ENCODE assay signal across 1 cellular context in genomic region chr19:48271531-48272151, GRCh38.
TF ChIP-seq lines count a peak whose summit lies in the region.

No MANE protein-coding gene starts in this region.

TF ChIP-seq in H1, 55 proteins besides CTCF, POLR2A, EP300 and RAD21:
- TF ChIP-seq JUND (IDR thresholded peaks at IDR 0.05; ENCODE audit: low read length) = no peak
- peak; percentile 62 for TF ChIP-seq SAP30 (IDR thresholded peaks at IDR 0.05; ENCODE audit: insufficient read depth, insufficient replicate concordance, low read length)
- TF ChIP-seq TAF1 (IDR thresholded peaks at IDR 0.05; ENCODE audit: low read depth, low read length) = peak; percentile 70
- TF ChIP-seq USF2 (IDR thresholded peaks at IDR 0.05; ENCODE audit: low read length) = no peak
- no peak for TF ChIP-seq ATF2 (IDR thresholded peaks at IDR 0.05; ENCODE audit: low read length)
- peak; percentile 60 for TF ChIP-seq TAF7 (optimal IDR thresholded peaks at IDR 0.05; ENCODE audit: borderline replicate concordance, low read depth, low read length)
- TF ChIP-seq KDM4A (IDR thresholded peaks at IDR 0.05; ENCODE audit: low read depth, low read length, severe bottlenecking) = peak; percentile 21
- TF ChIP-seq KDM1A (IDR thresholded peaks at IDR 0.05; ENCODE audit: borderline replicate concordance, low read length) = no peak
- peak; percentile 89 for TF ChIP-seq MAX (IDR thresholded peaks at IDR 0.05)
- TF ChIP-seq CEBPB (IDR thresholded peaks at IDR 0.05; ENCODE audit: low read depth, low read length) = peak; percentile 80
- peak; percentile 93 for TF ChIP-seq YY1 (IDR thresholded peaks at IDR 0.05; ENCODE audit: low read depth, low read length)
- no peak for TF ChIP-seq BRCA1 (IDR thresholded peaks at IDR 0.05; ENCODE audit: low read depth, low read length)
- peak; percentile 67; the same call in 1 of the 2 replicates for TF ChIP-seq RBBP5 (IDR thresholded peaks at IDR 0.05; ENCODE audit: borderline replicate concordance, low read depth, low read length)
- peak; percentile 64 for TF ChIP-seq TBP (IDR thresholded peaks at IDR 0.05; ENCODE audit: low read depth, low read length)
- TF ChIP-seq POLR2AphosphoS5 (IDR thresholded peaks at IDR 0.05; ENCODE audit: low read depth, low read length) = peak; percentile 55
- TF ChIP-seq BACH1 (IDR thresholded peaks at IDR 0.05; ENCODE audit: low read length) = no peak
- peak; percentile 51; the same call in 1 of the 2 replicates for TF ChIP-seq PHF8 (conservative IDR thresholded peaks at IDR 0.05; ENCODE audit: low read depth, low read length)
- TF ChIP-seq E2F6 (IDR thresholded peaks at IDR 0.05) = peak; percentile 68; the same call in 1 of the 2 replicates
- peak in 1 of 2 experiments; percentile 35; a peak in 1 of 4 replicates for TF ChIP-seq SIN3A (conservative IDR thresholded peaks at IDR 0.05 in 1 of 2, IDR thresholded peaks at IDR 0.05 in 1 of 2; ENCODE audit: low read depth in 1 of 2, low read length in 2 of 2)
